In genomic region chr15:58393196-58393790, GRCh38 we compare ENCODE assay signal across 16 cellular contexts. TPM values are rescaled to one million over a fixed set of nuclear protein-coding genes. Genes with fewer than 3 reads are reported as not detected.
DNase-seq lines count a peak whose midpoint lies in the region; ATAC-seq and TF ChIP-seq lines count a peak whose summit lies in the region.
"Had no signal": no experiment of that assay in that cellular context is flagged by ENCODE, and none has a peak within 500 bp of the region (broad histone marks: within the 10 kb centered on the region; RNA-seq: fewer than 3 reads in every experiment).

No MANE protein-coding gene starts in this region.

- dilution Hi-C loops in mammary epithelial cell (cut with HindIII; ENCODE audit: low sequenced_read_pairs) = no loop called here

- no TSS peak for BruUV-seq in mammary epithelial cell (replicated peaks; lab: Mats Ljungman, UMichigan)

- H3K27me3 Mint-ChIP-seq in mesothelial cell of epicardium (ENCODE audit: low read depth) = no peaks in the 10 kb centered on the region
- H3K27me3 Mint-ChIP-seq in stimulated activated naive B cell treated with anti-CD40 and anti-IgM and Interleukin-4, amounts not matched to agents 10 μg/mL and 1 μg/mL and 100 μg/mL, for 72 hours = no peaks in the 10 kb centered on the region
- H3K27me3 Mint-ChIP-seq in naive thymus-derived CD4-positive, alpha-beta T cell = peaks cover 0 to 9% (median 0%) of the 10 kb centered on the region in 5 donors
- H3K27me3 Mint-ChIP-seq in T-cell = peaks cover 0 to 3% of the 10 kb centered on the region in 2 donors
- H3K27me3 Mint-ChIP-seq: activated naive CD4-positive, alpha-beta T cell treated with anti-CD3 and anti-CD28 coated beads, Interleukin-2, amount 50 U/mL, for 24 hours; CD4-positive, alpha-beta T cell had no signal

- no peak for TF ChIP-seq POLR2A in thyroid gland (IDR thresholded peaks at IDR 0.05)

- H3K27me3 ChIP-seq in mammary epithelial cell (ENCODE audit: insufficient read depth, low read length) (no peaks in the 10 kb centered on the region), thyroid gland (no peaks in the 10 kb centered on the region)
- no peaks in the 10 kb centered on the region for H3K27me3 ChIP-seq in naive thymus-derived CD4-positive, alpha-beta T cell (ENCODE audit: control insufficient read depth in 2 of 2, insufficient read depth in 2 of 2, low read length in 2 of 2)

- in situ Hi-C loops in mammary epithelial cell (cut with MboI; ENCODE audit: low sequenced_read_pairs in 2 of 2) = no loop called here

- H3K4me1 Mint-ChIP-seq in mesothelial cell of epicardium = peaks cover 88% of the 10 kb centered on the region
- no peaks in the 10 kb centered on the region for H3K4me1 Mint-ChIP-seq in stimulated activated naive B cell treated with anti-CD40 and anti-IgM and Interleukin-4, amounts not matched to agents 10 μg/mL and 1 μg/mL and 100 μg/mL, for 72 hours
- H3K4me1 Mint-ChIP-seq in naive thymus-derived CD4-positive, alpha-beta T cell = no peaks in the 10 kb centered on the region
- no peaks in the 10 kb centered on the region for H3K4me1 Mint-ChIP-seq in T-cell
- H3K4me1 Mint-ChIP-seq: activated naive CD4-positive, alpha-beta T cell treated with anti-CD3 and anti-CD28 coated beads, Interleukin-2, amount 50 U/mL, for 24 hours; naive B cell had no signal

- H3K4me2 ChIP-seq in mammary epithelial cell (ENCODE audit: insufficient read depth, low read depth, low read length) = no peak overlapping the region

- no peak for ATAC-seq in stimulated activated naive B cell treated with anti-CD40 and anti-IgM and Interleukin-4, amounts not matched to agents 10 μg/mL and 1 μg/mL and 100 μg/mL, for 72 hours (replicated peaks)
- no peak for ATAC-seq in naive thymus-derived CD4-positive, alpha-beta T cell
- ATAC-seq in T-cell (replicated peaks in 1 of 4) = no peak
- ATAC-seq: right cardiac atrium had no signal

- no peak for TF ChIP-seq CTCF in mammary epithelial cell (conservative IDR thresholded peaks at IDR 0.05 in 1 of 2, IDR thresholded peaks at IDR 0.05 in 1 of 2; ENCODE audit: extremely low read depth in 1 of 2, insufficient read depth in 1 of 2, low read depth in 1 of 2, low read length in 2 of 2)
- TF ChIP-seq CTCF in mesothelial cell of epicardium (IDR thresholded peaks at IDR 0.05; ENCODE audit: unreplicated experiment) = no peak
- TF ChIP-seq CTCF in thyroid gland (IDR thresholded peaks at IDR 0.05) = no peak

- no peaks in the 10 kb centered on the region for H4K20me1 ChIP-seq in mammary epithelial cell (ENCODE audit: insufficient read depth, low read length)

- no peak overlapping the region for H3K4me3 Mint-ChIP-seq in mesothelial cell of epicardium
- H3K4me3 Mint-ChIP-seq in stimulated activated naive B cell treated with anti-CD40 and anti-IgM and Interleukin-4, amounts not matched to agents 10 μg/mL and 1 μg/mL and 100 μg/mL, for 72 hours = no peak overlapping the region
- H3K4me3 Mint-ChIP-seq in naive thymus-derived CD4-positive, alpha-beta T cell = no peak overlapping the region
- H3K4me3 Mint-ChIP-seq in T-cell = no peak overlapping the region
- H3K4me3 Mint-ChIP-seq: activated naive CD4-positive, alpha-beta T cell treated with anti-CD3 and anti-CD28 coated beads, Interleukin-2, amount 50 U/mL, for 24 hours; CD4-positive, alpha-beta T cell; naive B cell had no signal

- H3K9me3 Mint-ChIP-seq in mesothelial cell of epicardium (no peaks in the 10 kb centered on the region), T-cell (no peaks in the 10 kb centered on the region)
- H3K9me3 Mint-ChIP-seq in stimulated activated naive B cell treated with anti-CD40 and anti-IgM and Interleukin-4, amounts not matched to agents 10 μg/mL and 1 μg/mL and 100 μg/mL, for 72 hours = no peaks in the 10 kb centered on the region
- H3K9me3 Mint-ChIP-seq in naive thymus-derived CD4-positive, alpha-beta T cell = peaks cover 0 to 2% (median 0%) of the 10 kb centered on the region in 11 donors
- H3K9me3 Mint-ChIP-seq: activated naive CD4-positive, alpha-beta T cell treated with anti-CD3 and anti-CD28 coated beads, Interleukin-2, amount 50 U/mL, for 24 hours; CD4-positive, alpha-beta T cell; naive B cell had no signal

- 72% methylated on average over 4 of the region's 5 CpGs for WGBS in mammary epithelial cell (ENCODE audit: low coverage, missing lambda C conversion rate)
- 21 to 33% methylated on average over 5 of the region's 5 CpGs for WGBS in thyroid gland, 2 donors

- no peak overlapping the region for H3K9ac ChIP-seq in mammary epithelial cell (ENCODE audit: insufficient read depth, low read length)

- peak overlapping the region; percentile 86 for H2AFZ ChIP-seq in mammary epithelial cell (ENCODE audit: low read depth, low read length)

- peaks cover 28% of the 10 kb centered on the region for H3K4me1 ChIP-seq in mammary epithelial cell (ENCODE audit: insufficient read depth, low read length)
- H3K4me1 ChIP-seq in thyroid gland = peaks cover 9 to 35% of the 10 kb centered on the region in 2 donors
- H3K4me1 ChIP-seq in naive thymus-derived CD4-positive, alpha-beta T cell (ENCODE audit: control insufficient read depth in 2 of 2, insufficient read depth in 2 of 2, low read length in 2 of 2) = no peaks in the 10 kb centered on the region

- no peak overlapping the region for H3K27ac ChIP-seq in mammary epithelial cell (ENCODE audit: insufficient read depth, low read depth, low read length)
- peak overlapping the region; percentile 52 to 68 (median 66) for H3K27ac ChIP-seq in thyroid gland
- H3K27ac ChIP-seq in naive thymus-derived CD4-positive, alpha-beta T cell (ENCODE audit: low read depth, low read length) = no peak overlapping the region

- H3K4me3 ChIP-seq in mammary epithelial cell (replicated peaks in 1 of 3; ENCODE audit: insufficient read depth in 1 of 3, low read depth in 2 of 3, low read length in 3 of 3) = no peak overlapping the region
- no peak overlapping the region for H3K4me3 ChIP-seq in thyroid gland (replicated peaks in 1 of 3)
- H3K4me3 ChIP-seq in naive thymus-derived CD4-positive, alpha-beta T cell (ENCODE audit: low read length) = no peak overlapping the region

- peak; percentile 16 for DNase-seq in NCI-H510A treated with DMSO at 0.1 percent for 48 hours (lab: John Stamatoyannopoulos, UW)
- no peak for DNase-seq in NCI-H510A (lab: John Stamatoyannopoulos, UW)
- no peak for DNase-seq in mammary epithelial cell
- no peak for DNase-seq in mesothelial cell of epicardium (ENCODE audit: low spot score in 2 of 2, unreplicated experiment in 2 of 2)
- DNase-seq in thyroid gland = peak; percentile 48 to 50
- no peak for DNase-seq in stimulated activated naive B cell treated with anti-CD40 and anti-IgM and Interleukin-4, amounts not matched to agents 10 μg/mL and 1 μg/mL and 100 μg/mL, for 72 hours
- DNase-seq in naive thymus-derived CD4-positive, alpha-beta T cell = no peak
- no peak for DNase-seq in T-cell
- DNase-seq: CD4-positive, alpha-beta T cell; central memory CD4-positive, alpha-beta T cell; GDM1; left cardiac atrium; naive B cell; right cardiac atrium; stimulated activated CD4-positive, alpha-beta T cell treated with anti-CD3 and anti-CD28 coated beads, Interleukin-4, amount 100 ng/mL, for 1 hour had no signal

- H3K9me3 ChIP-seq in mammary epithelial cell (replicated peaks; ENCODE audit: insufficient read depth, low read length) = no peaks in the 10 kb centered on the region
- H3K9me3 ChIP-seq in thyroid gland = no peaks in the 10 kb centered on the region
- H3K9me3 ChIP-seq in naive thymus-derived CD4-positive, alpha-beta T cell (ENCODE audit: control insufficient read depth in 2 of 3, low read length in 3 of 3) = no peaks in the 10 kb centered on the region

- H3K27ac Mint-ChIP-seq in mesothelial cell of epicardium (peak overlapping the region; percentile 95), T-cell (no peak overlapping the region)
- H3K27ac Mint-ChIP-seq in stimulated activated naive B cell treated with anti-CD40 and anti-IgM and Interleukin-4, amounts not matched to agents 10 μg/mL and 1 μg/mL and 100 μg/mL, for 72 hours = no peak overlapping the region
- H3K27ac Mint-ChIP-seq in naive thymus-derived CD4-positive, alpha-beta T cell = peak overlapping the region in 1 of 9 donors; percentile 15
- H3K27ac Mint-ChIP-seq: activated naive CD4-positive, alpha-beta T cell treated with anti-CD3 and anti-CD28 coated beads, Interleukin-2, amount 50 U/mL, for 24 hours; CD4-positive, alpha-beta T cell; naive B cell had no signal

- H3K36me3 Mint-ChIP-seq in mesothelial cell of epicardium = no peaks in the 10 kb centered on the region
- no peaks in the 10 kb centered on the region for H3K36me3 Mint-ChIP-seq in stimulated activated naive B cell treated with anti-CD40 and anti-IgM and Interleukin-4, amounts not matched to agents 10 μg/mL and 1 μg/mL and 100 μg/mL, for 72 hours
- no peaks in the 10 kb centered on the region for H3K36me3 Mint-ChIP-seq in naive thymus-derived CD4-positive, alpha-beta T cell
- H3K36me3 Mint-ChIP-seq in T-cell = no peaks in the 10 kb centered on the region
- H3K36me3 Mint-ChIP-seq: activated naive CD4-positive, alpha-beta T cell treated with anti-CD3 and anti-CD28 coated beads, Interleukin-2, amount 50 U/mL, for 24 hours; naive B cell had no signal

- no peaks in the 10 kb centered on the region for H3K79me2 ChIP-seq in mammary epithelial cell (ENCODE audit: insufficient read depth, low read length)

- intact Hi-C loops in mammary epithelial cell (cut with micrococcal nuclease) (no loop called here), thyroid gland (cut with DNase I) (no loop called here)
- intact Hi-C loops in naive thymus-derived CD4-positive, alpha-beta T cell (cut with micrococcal nuclease) = no loop called here

- CTCF ChIA-PET in mammary epithelial cell (lab: Charles Lee; ENCODE audit: low non-redundant PET) (interaction anchor here (0.6 kb wide), 1 partner anchor 909 kb away, joined by 3 read pairs; no protein-coding TSS in a partner anchor), T-cell (lab: Charles Lee) (interaction anchor here in 1 of 2 donors (0.9 kb wide), 1 partner anchor 10 kb away, joined by 3 read pairs; no protein-coding TSS in a partner anchor)
- CTCF ChIA-PET in naive thymus-derived CD4-positive, alpha-beta T cell (lab: Charles Lee) = no interaction called here

- H3K36me3 ChIP-seq in mammary epithelial cell (ENCODE audit: insufficient read depth, low read length) (no peaks in the 10 kb centered on the region), thyroid gland (no peaks in the 10 kb centered on the region)
- H3K36me3 ChIP-seq in naive thymus-derived CD4-positive, alpha-beta T cell (ENCODE audit: control insufficient read depth in 2 of 3, insufficient read depth in 3 of 3, low read length in 3 of 3) = no peaks in the 10 kb centered on the region

- POLR2A ChIA-PET in naive thymus-derived CD4-positive, alpha-beta T cell (lab: Charles Lee) = no interaction called here
- POLR2A ChIA-PET in T-cell (lab: Charles Lee) = interaction anchor here in 1 of 2 donors (0.6 kb wide), 1 partner anchor 10 kb away, joined by 3 read pairs; no protein-coding TSS in a partner anchor

RNA-seq across cellular contexts. Expression of gene LIPC, which starts 38.5 kb away (rescaled TPM):
- not detected for total RNA-seq in mammary epithelial cell
- not detected for polyA plus RNA-seq in mammary epithelial cell
- not detected for polyA minus RNA-seq in mammary epithelial cell
- total RNA-seq in mesothelial cell of epicardium = not detected in 3 replicates
- 1 to 10 TPM in 3 of 4 donors, under 1 TPM in 1; 0.81 to 4.6 (median 1.8) TPM for total RNA-seq in thyroid gland
- total RNA-seq in naive thymus-derived CD4-positive, alpha-beta T cell = 1 to 10 TPM in 1 of 5 experiments, under 1 TPM in 4; 0.46 to 5.1 (median 0.77) TPM
- polyA plus RNA-seq in naive thymus-derived CD4-positive, alpha-beta T cell = 1 to 10 TPM in 1 of 2 donors, under 1 TPM in 1; 0.58 to 2.1 TPM
- 1 to 10 TPM in 4 of 5 donors, under 1 TPM in 1; 0.89 to 2.1 (median 1.5) TPM for total RNA-seq in T-cell

Comparison
In these comparisons a context has a peak if more than half of its experiments do, and no peak if none do; other contexts are left out.
1. DNase-seq: peak in NCI-H510A treated with DMSO at 0.1 percent for 48 hours (single experiment) and thyroid gland (2 of 2); none in NCI-H510A (single experiment), mammary epithelial cell (single experiment), mesothelial cell of epicardium (0 of 2), stimulated activated naive B cell treated with anti-CD40 and anti-IgM and Interleukin-4, amounts not matched to agents 10 μg/mL and 1 μg/mL and 100 μg/mL, for 72 hours (single experiment), naive thymus-derived CD4-positive, alpha-beta T cell (0 of 9) and T-cell (0 of 34).
2. H3K27ac ChIP-seq: peak in thyroid gland (3 of 3); none in mammary epithelial cell (single experiment) and naive thymus-derived CD4-positive, alpha-beta T cell (single experiment).